Comparison of ENCODE assay signal across 14 cellular contexts in the genomic region with DNA sequence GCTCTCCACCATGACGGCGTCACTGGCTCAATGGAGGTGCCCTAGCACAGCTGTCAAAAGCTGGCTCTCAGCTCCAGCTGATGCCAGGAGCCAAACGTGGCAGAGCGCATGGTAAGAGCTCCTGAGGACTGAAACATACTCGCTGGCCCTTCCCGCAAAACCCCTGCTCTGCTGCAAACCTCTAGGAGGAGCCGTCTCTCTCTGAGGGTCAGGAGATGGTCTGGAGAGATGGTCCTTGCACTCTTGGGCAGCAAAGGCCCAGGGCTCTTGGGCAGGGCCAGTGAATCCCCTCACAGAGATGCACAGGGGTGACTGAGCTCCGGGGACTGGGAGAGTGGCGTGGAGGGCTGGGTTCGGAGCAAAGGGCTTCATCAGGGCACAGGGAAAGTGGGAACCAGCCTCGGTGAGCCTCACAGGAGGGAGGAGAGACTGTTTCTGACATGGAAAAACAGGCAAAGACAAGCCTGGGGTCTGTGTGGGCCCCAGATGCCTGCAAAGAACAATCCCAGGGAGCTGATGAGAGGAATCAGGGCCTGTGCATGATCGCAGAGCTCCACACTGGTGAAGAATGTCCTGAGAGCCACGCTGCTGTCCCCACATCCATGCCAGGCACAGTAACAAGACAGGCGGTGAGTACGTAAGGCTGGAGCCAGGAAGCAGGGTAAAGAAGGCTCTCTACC. TPM values are rescaled to one million over a fixed set of nuclear protein-coding genes. Genes with fewer than 3 reads are reported as not detected.
DNase-seq lines count a peak whose midpoint lies in the region; ATAC-seq and TF ChIP-seq lines count a peak whose summit lies in the region.
"Had no signal": no experiment of that assay in that cellular context is flagged by ENCODE, and none has a peak within 500 bp of the region (broad histone marks: within the 10 kb centered on the region; RNA-seq: fewer than 3 reads in every experiment).

No MANE protein-coding gene starts in this region.

- no peak overlapping the region for H2AFZ ChIP-seq in OCI-LY3 (ENCODE audit: low read depth, low read length)

- no peak overlapping the region for H3K4me2 ChIP-seq in OCI-LY3 (ENCODE audit: low read length)

- peak; percentile 0 for DNase-seq in activated CD4-positive, alpha-beta T cell treated with anti-CD3 and anti-CD28 coated beads for 48 hours
- DNase-seq in activated CD4-positive, alpha-beta T cell treated with anti-CD3 and anti-CD28 coated beads, Interleukin-2, amount 50 U/mL, for 4 hours = no peak
- DNase-seq in endodermal cell (peak; percentile 79), retinal pigment epithelial cell (ENCODE audit: low read depth) (no peak), NCI-H2227 (lab: John Stamatoyannopoulos, UW; ENCODE audit: unreplicated experiment) (no peak)
- DNase-seq: activated CD4-positive, alpha-beta T cell treated with anti-CD3 and anti-CD28 coated beads for 36 hours; activated gamma-delta T cell; NCI-H146; NCI-H774 had no signal

- no peak overlapping the region for H3K27ac ChIP-seq in OCI-LY3 (ENCODE audit: low read length)
- no peak overlapping the region for H3K27ac ChIP-seq in endodermal cell (ENCODE audit: low read depth, low read length)
- H3K27ac ChIP-seq: right atrium auricular region, thoracic aorta had no signal

- no peak overlapping the region for H3K9ac ChIP-seq in OCI-LY3 (ENCODE audit: low read length)
- no peak overlapping the region for H3K9ac ChIP-seq in endodermal cell (ENCODE audit: extremely low read depth, low read length, poor library complexity, severe bottlenecking)

- H3K27me3 ChIP-seq in OCI-LY3 (ENCODE audit: low read depth, low read length) (no peaks in the 10 kb centered on the region), endodermal cell (ENCODE audit: control insufficient read depth, insufficient read depth, low read length, poor library complexity, severe bottlenecking) (no peaks in the 10 kb centered on the region)
- H3K27me3 ChIP-seq: right atrium auricular region had no signal

- no peak overlapping the region for H3K4me3 Mint-ChIP-seq in endodermal cell
- H3K4me3 Mint-ChIP-seq: activated CD4-positive, alpha-beta T cell treated with anti-CD3 and anti-CD28 coated beads for 36 hours had no signal

- H3K4me1 ChIP-seq in OCI-LY3 (ENCODE audit: low read length) (no peaks in the 10 kb centered on the region), endodermal cell (ENCODE audit: control insufficient read depth, insufficient read depth, low read length) (no peaks in the 10 kb centered on the region)

- WGBS in endodermal cell (ENCODE audit: insufficient coverage in 1 of 2, insufficient read length in 1 of 2), 2 experiments = 77 to 84% methylated on average over 14 to 15 of the region's 15 CpGs

- H3K36me3 ChIP-seq in OCI-LY3 (replicated peaks; ENCODE audit: low read depth, low read length) (no peaks in the 10 kb centered on the region), endodermal cell (ENCODE audit: control insufficient read depth, insufficient read depth, low read length) (no peaks in the 10 kb centered on the region)
- H3K36me3 ChIP-seq: right atrium auricular region, thoracic aorta had no signal

- ATAC-seq in HG03039 (IDR thresholded peaks at IDR 0.05; ENCODE audit: unreplicated experiment) (no peak), HG03025 (IDR thresholded peaks at IDR 0.05; ENCODE audit: low FRiP score, unreplicated experiment) (no peak)
- ATAC-seq: activated CD4-positive, alpha-beta T cell treated with anti-CD3 and anti-CD28 coated beads for 36 hours had no signal

- H3K9me3 ChIP-seq in OCI-LY3 (ENCODE audit: insufficient read depth, low read length) = no peaks in the 10 kb centered on the region
- H3K9me3 ChIP-seq in endodermal cell (ENCODE audit: control insufficient read depth, low read length) = no peaks in the 10 kb centered on the region
- H3K9me3 ChIP-seq: right atrium auricular region, thoracic aorta had no signal

- H3K4me3 ChIP-seq in OCI-LY3 (ENCODE audit: low read length) (no peak overlapping the region), endodermal cell (ENCODE audit: low read length) (no peak overlapping the region), retinal pigment epithelial cell (ENCODE audit: low read length) (no peak overlapping the region)
- H3K4me3 ChIP-seq: right atrium auricular region, thoracic aorta had no signal

- peaks cover 11% of the 10 kb centered on the region for H3K4me1 Mint-ChIP-seq in endodermal cell
- H3K4me1 Mint-ChIP-seq: activated CD4-positive, alpha-beta T cell treated with anti-CD3 and anti-CD28 coated beads for 36 hours had no signal

- no peaks in the 10 kb centered on the region for H3K27me3 Mint-ChIP-seq in endodermal cell (ENCODE audit: insufficient read depth)

- H3K36me3 Mint-ChIP-seq in endodermal cell (ENCODE audit: low read depth) = no peaks in the 10 kb centered on the region

- no peaks in the 10 kb centered on the region for H3K9me3 Mint-ChIP-seq in endodermal cell

- no peak overlapping the region for H3K27ac Mint-ChIP-seq in endodermal cell
- H3K27ac Mint-ChIP-seq: activated CD4-positive, alpha-beta T cell treated with anti-CD3 and anti-CD28 coated beads for 36 hours had no signal

- peak; percentile 8; the same call in 1 of the 2 replicates for TF ChIP-seq CTCF in OCI-LY3 (IDR thresholded peaks at IDR 0.05; ENCODE audit: low read depth, low read length)
- TF ChIP-seq CTCF in endodermal cell (conservative IDR thresholded peaks at IDR 0.05) = peak; percentile 72
- TF ChIP-seq CTCF in retinal pigment epithelial cell (conservative IDR thresholded peaks at IDR 0.05; ENCODE audit: low read depth, low read length) = peak; percentile 40

- H3K79me2 ChIP-seq in OCI-LY3 (ENCODE audit: low read length) = no peaks in the 10 kb centered on the region

- H4K20me1 ChIP-seq in OCI-LY3 (ENCODE audit: insufficient read depth, low read length) = no peaks in the 10 kb centered on the region

RNA-seq across cellular contexts. Expression of a gene that starts 17.2 kb away (rescaled TPM):
- total RNA-seq in endodermal cell = 1 to 10 TPM; 3.6 to 5.0 TPM
- 1.00 TPM for polyA plus RNA-seq in endodermal cell (2013, experiment 1 of 2)
- polyA plus RNA-seq in endodermal cell (2013, experiment 2 of 2) = 0.66 TPM

Comparison
In these comparisons a context has a peak if more than half of its experiments do, and no peak if none do; other contexts are left out.
1. DNase-seq: peak in activated CD4-positive, alpha-beta T cell treated with anti-CD3 and anti-CD28 coated beads for 48 hours (single experiment) and endodermal cell (single experiment); none in activated CD4-positive, alpha-beta T cell treated with anti-CD3 and anti-CD28 coated beads, Interleukin-2, amount 50 U/mL, for 4 hours (0 of 2), retinal pigment epithelial cell (single experiment) and NCI-H2227 (single experiment).
2. CTCF ChIP-seq: peak in every context shown above with its lines; median percentile 72 in endodermal cell; 40 in retinal pigment epithelial cell; 8 in OCI-LY3.